In genomic region chr1:1121611-1122077, GRCh38 we compare ENCODE assay signal across 10 cellular contexts. TPM values are rescaled to one million over a fixed set of nuclear protein-coding genes. Genes with fewer than 3 reads are reported as not detected.
DNase-seq lines count a peak whose midpoint lies in the region; ATAC-seq and TF ChIP-seq lines count a peak whose summit lies in the region.
"Had no signal": no experiment of that assay in that cellular context is flagged by ENCODE, and none has a peak within 500 bp of the region (broad histone marks: within the 10 kb centered on the region; RNA-seq: fewer than 3 reads in every experiment).

No MANE protein-coding gene starts in this region.

- peaks cover 7% of the 10 kb centered on the region for H3K9me3 Mint-ChIP-seq in natural killer cell treated with Interleukin-12 subunit alpha and Interleukin-12 subunit beta and Interleukin-15 and Interleukin-18, amount 100 ng/mL, for 72 hours

- no peak for TF ChIP-seq CTCF in BJ (IDR thresholded peaks at IDR 0.05; ENCODE audit: insufficient read depth, low read depth, low read length)

- no peak for ATAC-seq in natural killer cell treated with Interleukin-12 subunit alpha and Interleukin-12 subunit beta and Interleukin-15 and Interleukin-18, amount 100 ng/mL, for 72 hours
- ATAC-seq in GM18868 (IDR thresholded peaks at IDR 0.05; ENCODE audit: unreplicated experiment) = no peak
- no peak for ATAC-seq in HG03565 (IDR thresholded peaks at IDR 0.05; ENCODE audit: unreplicated experiment)

- CTCF ChIA-PET in BJ (lab: Yijun Ruan, JAX) = interaction anchor here (0.6 to 6.0 kb wide), 41 partner anchors 9 to 285 kb away, joined by 3 to 76 read pairs (median 4); partner anchors contain the start of genes C1QTNF12, MRPL20, SDF4 and UBE2J2

- no peak overlapping the region for H3K27ac ChIP-seq in HUES6 (ENCODE audit: low read depth, low read length)
- H3K27ac ChIP-seq in effector memory CD4-positive, alpha-beta T cell (ENCODE audit: insufficient read depth, low read length, poor library complexity, severe bottlenecking) = no peak overlapping the region

- H3K27me3 ChIP-seq in BJ (ENCODE audit: control insufficient read depth, insufficient read depth, low read length) (peaks cover 4% of the 10 kb centered on the region), HUES6 (ENCODE audit: control insufficient read depth, insufficient read depth, low read length) (peaks cover 34% of the 10 kb centered on the region)
- no peaks in the 10 kb centered on the region for H3K27me3 ChIP-seq in effector memory CD4-positive, alpha-beta T cell (replicated peaks; ENCODE audit: control insufficient read depth, insufficient read depth, low read length, poor library complexity, severe bottlenecking)

- DNase-seq in BJ (ENCODE audit: low read depth) (no peak), islet precursor cell (no peak), NCI-H187 treated with DMSO at 0.1 percent for 48 hours (lab: John Stamatoyannopoulos, UW) (no peak)
- no peak for DNase-seq in effector memory CD4-positive, alpha-beta T cell
- peak; percentile 52 for DNase-seq in natural killer cell treated with Interleukin-12 subunit alpha and Interleukin-12 subunit beta and Interleukin-15 and Interleukin-18, amount 100 ng/mL, for 72 hours (ENCODE audit: low spot score)

- H3K27ac Mint-ChIP-seq in natural killer cell treated with Interleukin-12 subunit alpha and Interleukin-12 subunit beta and Interleukin-15 and Interleukin-18, amount 100 ng/mL, for 72 hours = no peak overlapping the region

- peaks cover 11 to 13% of the 10 kb centered on the region in 2 donors for H3K4me1 Mint-ChIP-seq in natural killer cell treated with Interleukin-12 subunit alpha and Interleukin-12 subunit beta and Interleukin-15 and Interleukin-18, amount 100 ng/mL, for 72 hours (ENCODE audit: low read depth in 2 of 2)

- H3K9me3 ChIP-seq in HUES6 (ENCODE audit: control insufficient read depth, insufficient read depth, low read depth, low read length) = peaks cover 4% of the 10 kb centered on the region; the same call in 1 of the 2 replicates
- H3K9me3 ChIP-seq in effector memory CD4-positive, alpha-beta T cell (ENCODE audit: control insufficient read depth, low read length) = no peaks in the 10 kb centered on the region

- no peaks in the 10 kb centered on the region for H3K36me3 Mint-ChIP-seq in natural killer cell treated with Interleukin-12 subunit alpha and Interleukin-12 subunit beta and Interleukin-15 and Interleukin-18, amount 100 ng/mL, for 72 hours

- H3K4me1 ChIP-seq in HUES6 (ENCODE audit: control insufficient read depth, insufficient read depth, low read length) = peaks cover 8% of the 10 kb centered on the region; the same call in 1 of the 2 replicates
- H3K4me1 ChIP-seq in effector memory CD4-positive, alpha-beta T cell (ENCODE audit: control insufficient read depth, insufficient read depth, low read length, poor library complexity, severe bottlenecking) = peaks cover 12% of the 10 kb centered on the region

- H3K4me3 ChIP-seq in BJ (ENCODE audit: low read depth, low read length) (peak overlapping the region; percentile 22; the same call in 1 of the 2 replicates), HUES6 (ENCODE audit: low read depth, low read length) (0 out of 2 replicates have a peak overlapping the region, but pooled peaks have one; percentile 13)
- H3K4me3 ChIP-seq in effector memory CD4-positive, alpha-beta T cell (ENCODE audit: insufficient read depth, low read depth, low read length, poor library complexity, severe bottlenecking) = peak overlapping the region; percentile 56

- no peak overlapping the region for H3K9ac ChIP-seq in HUES6 (ENCODE audit: low read length)

- peaks cover 3 to 7% of the 10 kb centered on the region in 2 donors for H3K27me3 Mint-ChIP-seq in natural killer cell treated with Interleukin-12 subunit alpha and Interleukin-12 subunit beta and Interleukin-15 and Interleukin-18, amount 100 ng/mL, for 72 hours

- no peak overlapping the region for H3K4me3 Mint-ChIP-seq in natural killer cell treated with Interleukin-12 subunit alpha and Interleukin-12 subunit beta and Interleukin-15 and Interleukin-18, amount 100 ng/mL, for 72 hours

- H3K36me3 ChIP-seq in BJ (ENCODE audit: control insufficient read depth, insufficient read depth, low read length) (no peaks in the 10 kb centered on the region), HUES6 (ENCODE audit: control insufficient read depth, insufficient read depth, low read length) (no peaks in the 10 kb centered on the region)
- no peaks in the 10 kb centered on the region for H3K36me3 ChIP-seq in effector memory CD4-positive, alpha-beta T cell (ENCODE audit: control insufficient read depth, insufficient read depth, low read length)

- POLR2A ChIA-PET in BJ (lab: Charles Lee) = no interaction called here

RNA-seq across cellular contexts. Expression of gene C1orf159, which starts 5.8 kb away (rescaled TPM):
- polyA plus RNA-seq in BJ (2011; rRNA removed) = 4.3 and 8.9 TPM in 2 replicates
- 1.6 and 1.8 TPM in 2 replicates for polyA minus RNA-seq in BJ (2011; rRNA and poly(A)+ RNA removed)
- 10 to 100 TPM; 18.6 to 37.1 TPM for total RNA-seq in natural killer cell treated with Interleukin-12 subunit alpha and Interleukin-12 subunit beta and Interleukin-15 and Interleukin-18, amount 100 ng/mL, for 72 hours

RNA-seq across cellular contexts. Expression of gene RNF223, which starts 47.5 kb away (rescaled TPM):
- not detected in 2 replicates for polyA plus RNA-seq in BJ (2011; rRNA removed)
- polyA minus RNA-seq in BJ (2011; rRNA and poly(A)+ RNA removed) = not detected in 2 replicates
- total RNA-seq in natural killer cell treated with Interleukin-12 subunit alpha and Interleukin-12 subunit beta and Interleukin-15 and Interleukin-18, amount 100 ng/mL, for 72 hours = not detected
- total RNA-seq: T-helper 1 cell treated with Interleukin-12 subunit alpha and Interleukin-12 subunit beta and Interleukin-4 antibody, amounts not matched to agents 30 ng/mL and 1 ng/mL, for 36 hours had no signal

RNA-seq across cellular contexts. Expression of gene TTLL10, which starts 52.0 kb away (rescaled TPM):
- polyA plus RNA-seq in BJ (2011; rRNA removed) = not detected in 2 replicates
- polyA minus RNA-seq in BJ (2011; rRNA and poly(A)+ RNA removed) = not detected in 2 replicates
- under 1 TPM in 1 of 2 donors, not detected in 1; 0.31 TPM for total RNA-seq in natural killer cell treated with Interleukin-12 subunit alpha and Interleukin-12 subunit beta and Interleukin-15 and Interleukin-18, amount 100 ng/mL, for 72 hours
- total RNA-seq: lower leg skin had no signal
